In genomic region chr6:15662246-15663056, GRCh38 we compare ENCODE assay signal across 8 cellular contexts. TPM values are rescaled to one million over a fixed set of nuclear protein-coding genes. Genes with fewer than 3 reads are reported as not detected.
DNase-seq lines count a peak whose midpoint lies in the region; ATAC-seq and TF ChIP-seq lines count a peak whose summit lies in the region.

TSS of gene DTNBP1 (minus strand) at chr6:15663028. CDS start at chr6:15662869, 159 bp downstream.

- CTCF ChIA-PET in activated CD4-positive, alpha-beta T cell treated with anti-CD3 and anti-CD28 coated beads, Interleukin-2, amount 10 ng/mL, durations not matched to agents 7 days and 5 days (lab: Charles Lee), result interaction anchor here (0.8 to 1.1 kb wide), 2 partner anchors 231 to 493 kb away, joined by 3 to 5 read pairs; no protein-coding TSS in a partner anchor

- H3K27ac Mint-ChIP-seq in activated CD4-positive, alpha-beta T cell treated with anti-CD3 and anti-CD28 coated beads, Interleukin-2, amount 10 ng/mL, durations not matched to agents 7 days and 5 days, result peak within 1 kb of the TSS; percentile 90

- no peaks in the 10 kb centered on the region for H3K9me3 Mint-ChIP-seq in activated CD4-positive, alpha-beta T cell treated with anti-CD3 and anti-CD28 coated beads, Interleukin-2, amount 10 ng/mL, durations not matched to agents 7 days and 5 days

- peak within 1 kb of the TSS; percentile 19 to 79 (median 58) for H3K27ac ChIP-seq in right lobe of liver

- peaks cover 21% of the 10 kb centered on the region for H3K27me3 Mint-ChIP-seq in activated CD4-positive, alpha-beta T cell treated with anti-CD3 and anti-CD28 coated beads, Interleukin-2, amount 10 ng/mL, durations not matched to agents 7 days and 5 days

- in situ Hi-C loops in ACHN (cut with HindIII; ENCODE audit: low pct_ligation_motif_present, low pct_unique_long_range_greater_than_20kb, low sequenced_read_pairs), result no loop called here

- no peaks in the 10 kb centered on the region for H3K27me3 ChIP-seq in right lobe of liver

- intact Hi-C loops in right lobe of liver (cut with DNase I), result no loop called here

- peak within 1 kb of the TSS; percentile 80 for H3K4me3 Mint-ChIP-seq in activated CD4-positive, alpha-beta T cell treated with anti-CD3 and anti-CD28 coated beads, Interleukin-2, amount 10 ng/mL, durations not matched to agents 7 days and 5 days

- H3K4me3 ChIP-seq in right lobe of liver, result peak within 1 kb of the TSS; percentile 85 to 89 (median 88)

- POLR2A ChIA-PET in activated CD4-positive, alpha-beta T cell treated with anti-CD3 and anti-CD28 coated beads, Interleukin-2, amount 10 ng/mL, durations not matched to agents 7 days and 5 days (lab: Charles Lee), result no interaction called here

- peaks cover 0 to 6% (median 0%) of the 10 kb centered on the region in 4 donors for H3K4me1 ChIP-seq in right lobe of liver

- no peaks in the 10 kb centered on the region for H3K9me3 ChIP-seq in right lobe of liver

- H3K36me3 ChIP-seq in right lobe of liver, result no peaks in the 10 kb centered on the region

- peak; percentile 52 for TF ChIP-seq POLR2A in right lobe of liver (IDR thresholded peaks at IDR 0.05)

- H3K36me3 Mint-ChIP-seq in activated CD4-positive, alpha-beta T cell treated with anti-CD3 and anti-CD28 coated beads, Interleukin-2, amount 10 ng/mL, durations not matched to agents 7 days and 5 days (ENCODE audit: low read depth), result peaks cover 16% of the 10 kb centered on the region

- peak; percentile 65 for ATAC-seq in GM18520 (IDR thresholded peaks at IDR 0.05; ENCODE audit: unreplicated experiment)
- ATAC-seq in HG03039 (IDR thresholded peaks at IDR 0.05; ENCODE audit: unreplicated experiment), result peak; percentile 75
- ATAC-seq in right lobe of liver, result peak; percentile 95 to 96 (median 95)

- TF ChIP-seq CTCF in right lobe of liver (IDR thresholded peaks at IDR 0.05), result no peak

- H3K4me1 Mint-ChIP-seq in activated CD4-positive, alpha-beta T cell treated with anti-CD3 and anti-CD28 coated beads, Interleukin-2, amount 10 ng/mL, durations not matched to agents 7 days and 5 days, result peaks cover 36% of the 10 kb centered on the region

- 0% methylated on average over 7 of the region's 99 CpGs for WGBS in right lobe of liver (ENCODE audit: insufficient coverage, low coverage, low lambda C conversion rate, missing lambda C conversion rate)

- DNase-seq in ACHN (peak; percentile 34), NCI-H2171 treated with DMSO at 0.1 percent for 48 hours (lab: John Stamatoyannopoulos, UW) (peak; percentile 64), cortex of kidney (lab: John Stamatoyannopoulos, UW) (peak; percentile 28), right lobe of liver (peak; percentile 87 to 90 (median 89))
- peak; percentile 81 for DNase-seq in activated CD4-positive, alpha-beta T cell treated with anti-CD3 and anti-CD28 coated beads, Interleukin-2, amount 10 ng/mL, durations not matched to agents 7 days and 5 days
- peak; percentile 83 to 85 for DNase-seq in stimulated activated CD4-positive, alpha-beta T cell treated with anti-CD3 and anti-CD28 coated beads, Interleukin-4, amount 100 ng/mL, for 4 hours

RNA-seq across cellular contexts. Expression of gene DTNBP1, which starts in this region (rescaled TPM):
- total RNA-seq in activated CD4-positive, alpha-beta T cell treated with anti-CD3 and anti-CD28 coated beads, Interleukin-2, amount 10 ng/mL, durations not matched to agents 7 days and 5 days, result 10 to 100 TPM; 22.3 to 23.5 TPM
- total RNA-seq in right lobe of liver, result 1 to 10 TPM; 3.4 to 8.6 (median 5.7) TPM

Comparison
In these comparisons a context has a peak if more than half of its experiments do, and no peak if none do; other contexts are left out.
1. Peak in every context shown above with its lines: DNase-seq, ATAC-seq, H3K4me3 ChIP-seq and H3K27ac ChIP-seq.
2. DNase-seq: peak in every context shown above with its lines; median percentile 89 in right lobe of liver; 84 in stimulated activated CD4-positive, alpha-beta T cell treated with anti-CD3 and anti-CD28 coated beads, Interleukin-4, amount 100 ng/mL, for 4 hours; 81 in activated CD4-positive, alpha-beta T cell treated with anti-CD3 and anti-CD28 coated beads, Interleukin-2, amount 10 ng/mL, durations not matched to agents 7 days and 5 days; 64 in NCI-H2171 treated with DMSO at 0.1 percent for 48 hours; 34 in ACHN; 28 in cortex of kidney.